4 cellular contexts compared by ENCODE assay signal in the genomic region with DNA sequence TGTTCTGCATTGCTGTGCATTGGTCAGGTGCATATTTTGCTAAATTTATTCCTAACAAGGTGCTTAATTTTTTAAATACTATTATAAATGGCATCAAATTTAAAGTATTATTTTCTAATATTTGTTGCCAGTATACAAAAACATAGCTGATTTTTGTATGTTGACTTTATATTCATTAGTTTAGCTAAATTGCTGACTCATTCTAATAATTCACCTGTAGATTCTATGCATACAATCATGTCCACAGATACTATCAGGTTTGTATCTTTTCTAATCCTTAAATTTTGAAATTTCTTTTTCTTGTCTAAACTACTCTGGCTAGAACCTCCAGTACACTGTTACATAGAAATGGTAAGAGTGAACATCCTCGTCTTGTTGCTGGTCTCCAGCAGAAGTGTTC.
TF ChIP-seq lines count a peak whose summit lies in the region.

No MANE protein-coding gene starts in this region.

TF ChIP-seq in HepG2, 621 proteins besides CTCF, POLR2A, EP300 and RAD21:
- TF ChIP-seq, protein P1, sequence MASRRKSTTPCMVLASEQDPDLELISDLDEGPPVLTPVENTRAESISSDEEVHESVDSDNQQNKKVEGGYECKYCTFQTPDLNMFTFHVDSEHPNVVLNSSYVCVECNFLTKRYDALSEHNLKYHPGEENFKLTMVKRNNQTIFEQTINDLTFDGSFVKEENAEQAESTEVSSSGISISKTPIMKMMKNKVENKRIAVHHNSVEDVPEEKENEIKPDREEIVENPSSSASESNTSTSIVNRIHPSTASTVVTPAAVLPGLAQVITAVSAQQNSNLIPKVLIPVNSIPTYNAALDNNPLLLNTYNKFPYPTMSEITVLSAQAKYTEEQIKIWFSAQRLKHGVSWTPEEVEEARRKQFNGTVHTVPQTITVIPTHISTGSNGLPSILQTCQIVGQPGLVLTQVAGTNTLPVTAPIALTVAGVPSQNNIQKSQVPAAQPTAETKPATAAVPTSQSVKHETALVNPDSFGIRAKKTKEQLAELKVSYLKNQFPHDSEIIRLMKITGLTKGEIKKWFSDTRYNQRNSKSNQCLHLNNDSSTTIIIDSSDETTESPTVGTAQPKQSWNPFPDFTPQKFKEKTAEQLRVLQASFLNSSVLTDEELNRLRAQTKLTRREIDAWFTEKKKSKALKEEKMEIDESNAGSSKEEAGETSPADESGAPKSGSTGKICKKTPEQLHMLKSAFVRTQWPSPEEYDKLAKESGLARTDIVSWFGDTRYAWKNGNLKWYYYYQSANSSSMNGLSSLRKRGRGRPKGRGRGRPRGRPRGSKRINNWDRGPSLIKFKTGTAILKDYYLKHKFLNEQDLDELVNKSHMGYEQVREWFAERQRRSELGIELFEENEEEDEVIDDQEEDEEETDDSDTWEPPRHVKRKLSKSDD (CRISPR knock-in tag; IDR thresholded peaks at IDR 0.05; ENCODE audit: low read depth), result no peak
- no peak for TF ChIP-seq KLF13 (CRISPR knock-in tag; IDR thresholded peaks at IDR 0.05)
- TF ChIP-seq YY1 (IDR thresholded peaks at IDR 0.05; ENCODE audit: insufficient read depth, insufficient replicate concordance, low read depth, low read length), result no peak
- TF ChIP-seq, protein P2, sequence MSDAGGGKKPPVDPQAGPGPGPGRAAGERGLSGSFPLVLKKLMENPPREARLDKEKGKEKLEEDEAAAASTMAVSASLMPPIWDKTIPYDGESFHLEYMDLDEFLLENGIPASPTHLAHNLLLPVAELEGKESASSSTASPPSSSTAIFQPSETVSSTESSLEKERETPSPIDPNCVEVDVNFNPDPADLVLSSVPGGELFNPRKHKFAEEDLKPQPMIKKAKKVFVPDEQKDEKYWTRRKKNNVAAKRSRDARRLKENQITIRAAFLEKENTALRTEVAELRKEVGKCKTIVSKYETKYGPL (CRISPR knock-in tag; IDR thresholded peaks at IDR 0.05), result no peak
- peak; percentile 57; the same call in 1 of the 2 replicates for TF ChIP-seq NFE2L2 (IDR thresholded peaks at IDR 0.05; ENCODE audit: low read length)
- peak; percentile 71 for TF ChIP-seq MAFF (IDR thresholded peaks at IDR 0.05; ENCODE audit: low read depth, low read length)
- peak; percentile 74 to 81 for TF ChIP-seq MAFK (conservative IDR thresholded peaks at IDR 0.05 in 1 of 2, IDR thresholded peaks at IDR 0.05 in 1 of 2; ENCODE audit: low read length in 2 of 2)

TF ChIP-seq in A549, 52 proteins besides CTCF, POLR2A, EP300 and RAD21:
- TF ChIP-seq MYC (IDR thresholded peaks at IDR 0.05; ENCODE audit: borderline replicate concordance, low read length), result no peak
- peak; percentile 46; the same call in 1 of the 2 replicates for TF ChIP-seq NFE2L2 (conservative IDR thresholded peaks at IDR 0.05; ENCODE audit: low read length)
- TF ChIP-seq TP53 (CRISPR knock-in tag; IDR thresholded peaks at IDR 0.05), result no peak
- TF ChIP-seq MAFK (IDR thresholded peaks at IDR 0.05; ENCODE audit: partially characterized antibody), result peak; percentile 87
- no peak for TF ChIP-seq RFX5 (IDR thresholded peaks at IDR 0.05)

TF ChIP-seq in IMR-90, 13 proteins besides CTCF, POLR2A, EP300 and RAD21:
- TF ChIP-seq MAFK (IDR thresholded peaks at IDR 0.05; ENCODE audit: low read depth, low read length) (peak; percentile 78), RFX5 (IDR thresholded peaks at IDR 0.05; ENCODE audit: low read depth, low read length) (no peak), CHD1 (IDR thresholded peaks at IDR 0.05; ENCODE audit: low read depth, low read length) (no peak), NFE2L2 (IDR thresholded peaks at IDR 0.05; ENCODE audit: low read depth, low read length) (peak; percentile 81)
TF ChIP-seq in IMR-90: peak in this region for 2.

TF ChIP-seq in K562, 482 proteins besides CTCF, POLR2A, EP300 and RAD21:
- TF ChIP-seq ZNF316 (IDR thresholded peaks at IDR 0.05), result 0 out of 2 replicates have a peak, but pooled peaks have one; percentile 4
- 0 out of 2 replicates have a peak, but pooled peaks have one; percentile 2 for TF ChIP-seq MAFK (IDR thresholded peaks at IDR 0.05; ENCODE audit: low read length)
- TF ChIP-seq ERF (CRISPR knock-in tag; IDR thresholded peaks at IDR 0.05), result no peak
